Comparison of ENCODE assay signal across 1 cellular context in the genomic region with DNA sequence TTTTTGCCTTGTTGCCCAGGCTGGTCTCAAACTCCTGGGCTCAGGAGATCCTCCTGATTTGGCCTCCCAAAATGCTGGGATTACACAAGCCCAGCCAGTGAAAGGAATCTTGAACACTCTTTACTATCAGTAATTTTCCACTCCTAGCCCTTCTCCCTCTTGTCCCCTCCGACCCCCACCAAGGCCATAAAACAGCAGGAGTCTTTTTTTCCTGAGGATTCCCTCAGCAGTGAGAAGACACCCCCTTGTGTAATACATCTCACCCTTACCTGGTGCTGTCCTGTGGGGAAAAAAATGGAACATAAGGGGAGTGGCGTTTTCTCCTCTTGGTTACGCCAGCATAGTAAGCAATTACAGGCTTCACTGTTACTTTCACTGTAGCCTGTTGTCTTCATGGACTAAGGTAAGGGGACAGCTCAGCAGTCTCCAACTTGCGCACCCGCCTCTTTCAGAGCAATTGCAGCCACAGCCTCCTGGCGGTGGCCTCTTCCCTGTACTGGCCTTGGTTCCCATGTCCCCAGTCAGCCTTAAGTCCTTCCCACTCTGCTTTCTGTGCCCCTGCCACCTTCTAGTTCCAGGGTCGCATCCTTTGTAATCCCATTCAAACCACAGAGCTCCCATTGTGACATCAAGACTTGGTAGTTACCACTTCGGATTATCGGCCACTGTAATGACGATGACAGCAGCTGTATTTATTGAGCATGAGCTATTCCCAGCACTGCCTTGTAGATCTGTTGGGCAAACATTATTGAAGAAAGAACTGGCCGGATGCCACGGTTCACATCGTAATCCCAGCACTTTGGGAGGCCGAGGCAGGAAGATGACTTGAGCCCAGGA.
A peak's percentile ranks its signal among the peaks of the same experiment; 100 is the strongest.
TF ChIP-seq lines count a peak whose summit lies in the region.

No MANE protein-coding gene starts in this region.

TF ChIP-seq in HepG2, 621 proteins besides CTCF, POLR2A, EP300 and RAD21 (continued from another document and continues in another):
- TF ChIP-seq, protein P1, sequence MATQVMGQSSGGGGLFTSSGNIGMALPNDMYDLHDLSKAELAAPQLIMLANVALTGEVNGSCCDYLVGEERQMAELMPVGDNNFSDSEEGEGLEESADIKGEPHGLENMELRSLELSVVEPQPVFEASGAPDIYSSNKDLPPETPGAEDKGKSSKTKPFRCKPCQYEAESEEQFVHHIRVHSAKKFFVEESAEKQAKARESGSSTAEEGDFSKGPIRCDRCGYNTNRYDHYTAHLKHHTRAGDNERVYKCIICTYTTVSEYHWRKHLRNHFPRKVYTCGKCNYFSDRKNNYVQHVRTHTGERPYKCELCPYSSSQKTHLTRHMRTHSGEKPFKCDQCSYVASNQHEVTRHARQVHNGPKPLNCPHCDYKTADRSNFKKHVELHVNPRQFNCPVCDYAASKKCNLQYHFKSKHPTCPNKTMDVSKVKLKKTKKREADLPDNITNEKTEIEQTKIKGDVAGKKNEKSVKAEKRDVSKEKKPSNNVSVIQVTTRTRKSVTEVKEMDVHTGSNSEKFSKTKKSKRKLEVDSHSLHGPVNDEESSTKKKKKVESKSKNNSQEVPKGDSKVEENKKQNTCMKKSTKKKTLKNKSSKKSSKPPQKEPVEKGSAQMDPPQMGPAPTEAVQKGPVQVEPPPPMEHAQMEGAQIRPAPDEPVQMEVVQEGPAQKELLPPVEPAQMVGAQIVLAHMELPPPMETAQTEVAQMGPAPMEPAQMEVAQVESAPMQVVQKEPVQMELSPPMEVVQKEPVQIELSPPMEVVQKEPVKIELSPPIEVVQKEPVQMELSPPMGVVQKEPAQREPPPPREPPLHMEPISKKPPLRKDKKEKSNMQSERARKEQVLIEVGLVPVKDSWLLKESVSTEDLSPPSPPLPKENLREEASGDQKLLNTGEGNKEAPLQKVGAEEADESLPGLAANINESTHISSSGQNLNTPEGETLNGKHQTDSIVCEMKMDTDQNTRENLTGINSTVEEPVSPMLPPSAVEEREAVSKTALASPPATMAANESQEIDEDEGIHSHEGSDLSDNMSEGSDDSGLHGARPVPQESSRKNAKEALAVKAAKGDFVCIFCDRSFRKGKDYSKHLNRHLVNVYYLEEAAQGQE (IDR thresholded peaks at IDR 0.05; ENCODE audit: borderline replicate concordance in 1 of 2, low read depth in 1 of 2, low read length in 2 of 2): no peak
- TF ChIP-seq, protein P2, sequence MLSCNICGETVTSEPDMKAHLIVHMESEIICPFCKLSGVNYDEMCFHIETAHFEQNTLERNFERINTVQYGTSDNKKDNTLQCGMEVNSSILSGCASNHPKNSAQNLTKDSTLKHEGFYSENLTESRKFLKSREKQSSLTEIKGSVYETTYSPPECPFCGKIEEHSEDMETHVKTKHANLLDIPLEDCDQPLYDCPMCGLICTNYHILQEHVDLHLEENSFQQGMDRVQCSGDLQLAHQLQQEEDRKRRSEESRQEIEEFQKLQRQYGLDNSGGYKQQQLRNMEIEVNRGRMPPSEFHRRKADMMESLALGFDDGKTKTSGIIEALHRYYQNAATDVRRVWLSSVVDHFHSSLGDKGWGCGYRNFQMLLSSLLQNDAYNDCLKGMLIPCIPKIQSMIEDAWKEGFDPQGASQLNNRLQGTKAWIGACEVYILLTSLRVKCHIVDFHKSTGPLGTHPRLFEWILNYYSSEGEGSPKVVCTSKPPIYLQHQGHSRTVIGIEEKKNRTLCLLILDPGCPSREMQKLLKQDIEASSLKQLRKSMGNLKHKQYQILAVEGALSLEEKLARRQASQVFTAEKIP (CRISPR knock-in tag; IDR thresholded peaks at IDR 0.05; ENCODE audit: borderline replicate concordance): no peak
- TF ChIP-seq, protein P3, sequence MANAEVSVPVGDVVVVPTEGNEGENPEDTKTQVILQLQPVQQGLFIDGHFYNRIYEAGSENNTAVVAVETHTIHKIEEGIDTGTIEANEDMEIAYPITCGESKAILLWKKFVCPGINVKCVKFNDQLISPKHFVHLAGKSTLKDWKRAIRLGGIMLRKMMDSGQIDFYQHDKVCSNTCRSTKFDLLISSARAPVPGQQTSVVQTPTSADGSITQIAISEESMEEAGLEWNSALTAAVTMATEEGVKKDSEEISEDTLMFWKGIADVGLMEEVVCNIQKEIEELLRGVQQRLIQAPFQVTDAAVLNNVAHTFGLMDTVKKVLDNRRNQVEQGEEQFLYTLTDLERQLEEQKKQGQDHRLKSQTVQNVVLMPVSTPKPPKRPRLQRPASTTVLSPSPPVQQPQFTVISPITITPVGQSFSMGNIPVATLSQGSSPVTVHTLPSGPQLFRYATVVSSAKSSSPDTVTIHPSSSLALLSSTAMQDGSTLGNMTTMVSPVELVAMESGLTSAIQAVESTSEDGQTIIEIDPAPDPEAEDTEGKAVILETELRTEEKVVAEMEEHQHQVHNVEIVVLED (CRISPR knock-in tag; IDR thresholded peaks at IDR 0.05; ENCODE audit: borderline replicate concordance): no peak
- no peak for TF ChIP-seq IKZF1 (IDR thresholded peaks at IDR 0.05)
- TF ChIP-seq DNMT1 (CRISPR knock-in tag; IDR thresholded peaks at IDR 0.05): no peak
- TF ChIP-seq, protein P4, sequence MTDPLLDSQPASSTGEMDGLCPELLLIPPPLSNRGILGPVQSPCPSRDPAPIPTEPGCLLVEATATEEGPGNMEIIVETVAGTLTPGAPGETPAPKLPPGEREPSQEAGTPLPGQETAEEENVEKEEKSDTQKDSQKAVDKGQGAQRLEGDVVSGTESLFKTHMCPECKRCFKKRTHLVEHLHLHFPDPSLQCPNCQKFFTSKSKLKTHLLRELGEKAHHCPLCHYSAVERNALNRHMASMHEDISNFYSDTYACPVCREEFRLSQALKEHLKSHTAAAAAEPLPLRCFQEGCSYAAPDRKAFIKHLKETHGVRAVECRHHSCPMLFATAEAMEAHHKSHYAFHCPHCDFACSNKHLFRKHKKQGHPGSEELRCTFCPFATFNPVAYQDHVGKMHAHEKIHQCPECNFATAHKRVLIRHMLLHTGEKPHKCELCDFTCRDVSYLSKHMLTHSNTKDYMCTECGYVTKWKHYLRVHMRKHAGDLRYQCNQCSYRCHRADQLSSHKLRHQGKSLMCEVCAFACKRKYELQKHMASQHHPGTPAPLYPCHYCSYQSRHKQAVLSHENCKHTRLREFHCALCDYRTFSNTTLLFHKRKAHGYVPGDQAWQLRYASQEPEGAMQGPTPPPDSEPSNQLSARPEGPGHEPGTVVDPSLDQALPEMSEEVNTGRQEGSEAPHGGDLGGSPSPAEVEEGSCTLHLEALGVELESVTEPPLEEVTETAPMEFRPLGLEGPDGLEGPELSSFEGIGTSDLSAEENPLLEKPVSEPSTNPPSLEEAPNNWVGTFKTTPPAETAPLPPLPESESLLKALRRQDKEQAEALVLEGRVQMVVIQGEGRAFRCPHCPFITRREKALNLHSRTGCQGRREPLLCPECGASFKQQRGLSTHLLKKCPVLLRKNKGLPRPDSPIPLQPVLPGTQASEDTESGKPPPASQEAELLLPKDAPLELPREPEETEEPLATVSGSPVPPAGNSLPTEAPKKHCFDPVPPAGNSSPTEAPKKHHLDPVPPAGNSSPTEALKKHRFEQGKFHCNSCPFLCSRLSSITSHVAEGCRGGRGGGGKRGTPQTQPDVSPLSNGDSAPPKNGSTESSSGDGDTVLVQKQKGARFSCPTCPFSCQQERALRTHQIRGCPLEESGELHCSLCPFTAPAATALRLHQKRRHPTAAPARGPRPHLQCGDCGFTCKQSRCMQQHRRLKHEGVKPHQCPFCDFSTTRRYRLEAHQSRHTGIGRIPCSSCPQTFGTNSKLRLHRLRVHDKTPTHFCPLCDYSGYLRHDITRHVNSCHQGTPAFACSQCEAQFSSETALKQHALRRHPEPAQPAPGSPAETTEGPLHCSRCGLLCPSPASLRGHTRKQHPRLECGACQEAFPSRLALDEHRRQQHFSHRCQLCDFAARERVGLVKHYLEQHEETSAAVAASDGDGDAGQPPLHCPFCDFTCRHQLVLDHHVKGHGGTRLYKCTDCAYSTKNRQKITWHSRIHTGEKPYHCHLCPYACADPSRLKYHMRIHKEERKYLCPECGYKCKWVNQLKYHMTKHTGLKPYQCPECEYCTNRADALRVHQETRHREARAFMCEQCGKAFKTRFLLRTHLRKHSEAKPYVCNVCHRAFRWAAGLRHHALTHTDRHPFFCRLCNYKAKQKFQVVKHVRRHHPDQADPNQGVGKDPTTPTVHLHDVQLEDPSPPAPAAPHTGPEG (CRISPR knock-in tag; IDR thresholded peaks at IDR 0.05): no peak
- no peak for TF ChIP-seq EZH2 (conservative IDR thresholded peaks at IDR 0.05; ENCODE audit: low read depth, low read length)
- TF ChIP-seq FOXK1 (CRISPR knock-in tag; IDR thresholded peaks at IDR 0.05; ENCODE audit: borderline replicate concordance, low read depth): no peak
- no peak for TF ChIP-seq ZSCAN30 (CRISPR knock-in tag; IDR thresholded peaks at IDR 0.05)
- TF ChIP-seq HDAC1 (CRISPR knock-in tag; IDR thresholded peaks at IDR 0.05): peak; percentile 43
- TF ChIP-seq SOX13 (IDR thresholded peaks at IDR 0.05): no peak
- no peak; a peak in 1 of 4 replicates for TF ChIP-seq SOX13 (CRISPR knock-in tag; conservative IDR thresholded peaks at IDR 0.05 in 1 of 2, IDR thresholded peaks at IDR 0.05 in 1 of 2)
- TF ChIP-seq NFKB2 (CRISPR knock-in tag; IDR thresholded peaks at IDR 0.05; ENCODE audit: borderline replicate concordance): no peak
- TF ChIP-seq ZNF441 (CRISPR knock-in tag; IDR thresholded peaks at IDR 0.05; ENCODE audit: borderline replicate concordance): no peak
- TF ChIP-seq, protein P5, sequence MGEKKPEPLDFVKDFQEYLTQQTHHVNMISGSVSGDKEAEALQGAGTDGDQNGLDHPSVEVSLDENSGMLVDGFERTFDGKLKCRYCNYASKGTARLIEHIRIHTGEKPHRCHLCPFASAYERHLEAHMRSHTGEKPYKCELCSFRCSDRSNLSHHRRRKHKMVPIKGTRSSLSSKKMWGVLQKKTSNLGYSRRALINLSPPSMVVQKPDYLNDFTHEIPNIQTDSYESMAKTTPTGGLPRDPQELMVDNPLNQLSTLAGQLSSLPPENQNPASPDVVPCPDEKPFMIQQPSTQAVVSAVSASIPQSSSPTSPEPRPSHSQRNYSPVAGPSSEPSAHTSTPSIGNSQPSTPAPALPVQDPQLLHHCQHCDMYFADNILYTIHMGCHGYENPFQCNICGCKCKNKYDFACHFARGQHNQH (CRISPR knock-in tag; IDR thresholded peaks at IDR 0.05): no peak
- TF ChIP-seq PHF8 (CRISPR knock-in tag; IDR thresholded peaks at IDR 0.05): peak; percentile 8; the same call in 1 of the 2 replicates
- TF ChIP-seq, protein P6, sequence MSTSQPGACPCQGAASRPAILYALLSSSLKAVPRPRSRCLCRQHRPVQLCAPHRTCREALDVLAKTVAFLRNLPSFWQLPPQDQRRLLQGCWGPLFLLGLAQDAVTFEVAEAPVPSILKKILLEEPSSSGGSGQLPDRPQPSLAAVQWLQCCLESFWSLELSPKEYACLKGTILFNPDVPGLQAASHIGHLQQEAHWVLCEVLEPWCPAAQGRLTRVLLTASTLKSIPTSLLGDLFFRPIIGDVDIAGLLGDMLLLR (CRISPR knock-in tag; IDR thresholded peaks at IDR 0.05): no peak
- TF ChIP-seq ZNF652 (CRISPR knock-in tag; IDR thresholded peaks at IDR 0.05; ENCODE audit: borderline replicate concordance, low read depth): no peak
- TF ChIP-seq, protein P7, sequence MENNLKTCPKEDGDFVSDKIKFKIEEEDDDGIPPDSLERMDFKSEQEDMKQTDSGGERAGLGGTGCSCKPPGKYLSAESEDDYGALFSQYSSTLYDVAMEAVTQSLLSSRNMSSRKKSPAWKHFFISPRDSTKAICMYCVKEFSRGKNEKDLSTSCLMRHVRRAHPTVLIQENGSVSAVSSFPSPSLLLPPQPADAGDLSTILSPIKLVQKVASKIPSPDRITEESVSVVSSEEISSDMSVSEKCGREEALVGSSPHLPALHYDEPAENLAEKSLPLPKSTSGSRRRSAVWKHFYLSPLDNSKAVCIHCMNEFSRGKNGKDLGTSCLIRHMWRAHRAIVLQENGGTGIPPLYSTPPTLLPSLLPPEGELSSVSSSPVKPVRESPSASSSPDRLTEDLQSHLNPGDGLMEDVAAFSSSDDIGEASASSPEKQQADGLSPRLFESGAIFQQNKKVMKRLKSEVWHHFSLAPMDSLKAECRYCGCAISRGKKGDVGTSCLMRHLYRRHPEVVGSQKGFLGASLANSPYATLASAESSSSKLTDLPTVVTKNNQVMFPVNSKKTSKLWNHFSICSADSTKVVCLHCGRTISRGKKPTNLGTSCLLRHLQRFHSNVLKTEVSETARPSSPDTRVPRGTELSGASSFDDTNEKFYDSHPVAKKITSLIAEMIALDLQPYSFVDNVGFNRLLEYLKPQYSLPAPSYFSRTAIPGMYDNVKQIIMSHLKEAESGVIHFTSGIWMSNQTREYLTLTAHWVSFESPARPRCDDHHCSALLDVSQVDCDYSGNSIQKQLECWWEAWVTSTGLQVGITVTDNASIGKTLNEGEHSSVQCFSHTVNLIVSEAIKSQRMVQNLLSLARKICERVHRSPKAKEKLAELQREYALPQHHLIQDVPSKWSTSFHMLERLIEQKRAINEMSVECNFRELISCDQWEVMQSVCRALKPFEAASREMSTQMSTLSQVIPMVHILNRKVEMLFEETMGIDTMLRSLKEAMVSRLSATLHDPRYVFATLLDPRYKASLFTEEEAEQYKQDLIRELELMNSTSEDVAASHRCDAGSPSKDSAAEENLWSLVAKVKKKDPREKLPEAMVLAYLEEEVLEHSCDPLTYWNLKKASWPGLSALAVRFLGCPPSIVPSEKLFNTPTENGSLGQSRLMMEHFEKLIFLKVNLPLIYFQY (CRISPR knock-in tag; IDR thresholded peaks at IDR 0.05; ENCODE audit: borderline replicate concordance): no peak
- TF ChIP-seq ZNF776 (CRISPR knock-in tag; IDR thresholded peaks at IDR 0.05): no peak
- TF ChIP-seq CAMTA2 (CRISPR knock-in tag; IDR thresholded peaks at IDR 0.05; ENCODE audit: borderline replicate concordance): no peak
- no peak; the same call in 1 of the 2 replicates for TF ChIP-seq ZSCAN25 (CRISPR knock-in tag; IDR thresholded peaks at IDR 0.05)
- TF ChIP-seq ZFP36L1 (CRISPR knock-in tag; IDR thresholded peaks at IDR 0.05): peak; percentile 54; the same call in 1 of the 2 replicates
- TF ChIP-seq ZMYM2 (CRISPR knock-in tag; IDR thresholded peaks at IDR 0.05): 0 out of 2 replicates have a peak, but pooled peaks have one; percentile 21
- no peak for TF ChIP-seq NKX3-1 (CRISPR knock-in tag; IDR thresholded peaks at IDR 0.05)
- no peak for TF ChIP-seq GFI1 (CRISPR knock-in tag; IDR thresholded peaks at IDR 0.05; ENCODE audit: borderline replicate concordance)
- TF ChIP-seq CHD2 (IDR thresholded peaks at IDR 0.05; ENCODE audit: low read depth, low read length): no peak
- no peak for TF ChIP-seq ZNF563 (CRISPR knock-in tag; IDR thresholded peaks at IDR 0.05)
- TF ChIP-seq TCF12 (IDR thresholded peaks at IDR 0.05): no peak
- no peak for TF ChIP-seq TCF12 (CRISPR knock-in tag; IDR thresholded peaks at IDR 0.05)
- TF ChIP-seq, protein P8, sequence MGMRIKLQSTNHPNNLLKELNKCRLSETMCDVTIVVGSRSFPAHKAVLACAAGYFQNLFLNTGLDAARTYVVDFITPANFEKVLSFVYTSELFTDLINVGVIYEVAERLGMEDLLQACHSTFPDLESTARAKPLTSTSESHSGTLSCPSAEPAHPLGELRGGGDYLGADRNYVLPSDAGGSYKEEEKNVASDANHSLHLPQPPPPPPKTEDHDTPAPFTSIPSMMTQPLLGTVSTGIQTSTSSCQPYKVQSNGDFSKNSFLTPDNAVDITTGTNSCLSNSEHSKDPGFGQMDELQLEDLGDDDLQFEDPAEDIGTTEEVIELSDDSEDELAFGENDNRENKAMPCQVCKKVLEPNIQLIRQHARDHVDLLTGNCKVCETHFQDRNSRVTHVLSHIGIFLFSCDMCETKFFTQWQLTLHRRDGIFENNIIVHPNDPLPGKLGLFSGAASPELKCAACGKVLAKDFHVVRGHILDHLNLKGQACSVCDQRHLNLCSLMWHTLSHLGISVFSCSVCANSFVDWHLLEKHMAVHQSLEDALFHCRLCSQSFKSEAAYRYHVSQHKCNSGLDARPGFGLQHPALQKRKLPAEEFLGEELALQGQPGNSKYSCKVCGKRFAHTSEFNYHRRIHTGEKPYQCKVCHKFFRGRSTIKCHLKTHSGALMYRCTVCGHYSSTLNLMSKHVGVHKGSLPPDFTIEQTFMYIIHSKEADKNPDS (CRISPR knock-in tag; IDR thresholded peaks at IDR 0.05): no peak
- no peak for TF ChIP-seq BORCS8-MEF2B (CRISPR knock-in tag; IDR thresholded peaks at IDR 0.05)
- TF ChIP-seq SP4 (CRISPR knock-in tag; IDR thresholded peaks at IDR 0.05): no peak
- no peak for TF ChIP-seq SRY (CRISPR knock-in tag; IDR thresholded peaks at IDR 0.05)
- no peak for TF ChIP-seq ZNF451 (CRISPR knock-in tag; IDR thresholded peaks at IDR 0.05)
